ENCODE assay signal across 7 cellular contexts in genomic region chr3:177353879-177354278, GRCh38.
DNase-seq lines count a peak whose midpoint lies in the region; ATAC-seq, FAIRE-seq and TF ChIP-seq lines count a peak whose summit lies in the region.
"Not testable (repeated sequence)": the region's sequence is repeated elsewhere in the genome, so short reads cannot be mapped to it uniquely, and the experiment has no call there.

No MANE protein-coding gene starts in this region.

- peak overlapping the region; percentile 71 for H3K27ac Mint-ChIP-seq in activated B cell treated with CpG ODN at 0.5 μM for 24 hours
- H3K27ac Mint-ChIP-seq in activated naive CD8-positive, alpha-beta T cell treated with anti-CD3 and anti-CD28 coated beads, Interleukin-2, amount 50 U/mL, for 24 hours: peak overlapping the region; percentile 20
- H3K27ac Mint-ChIP-seq in dendritic cell treated with granulocyte-macrophage colony-stimulating factor and Interleukin-4, amounts not matched to agents 40 ng/mL and 50 ng/mL, for 4 days: peak overlapping the region; percentile 47
- peak overlapping the region; percentile 81 for H3K27ac Mint-ChIP-seq in stimulated activated naive B cell treated with anti-CD40 and anti-IgM and Interleukin-4, amounts not matched to agents 10 μg/mL and 1 μg/mL and 100 μg/mL, for 72 hours

- DNase-seq in Panc1 (ENCODE audit: low read depth, low spot score); activated B cell treated with CpG ODN at 0.5 μM for 24 hours; activated naive CD8-positive, alpha-beta T cell treated with anti-CD3 and anti-CD28 coated beads, Interleukin-2, amount 50 U/mL, for 24 hours; small intestine; stimulated activated naive B cell treated with anti-CD40 and anti-IgM and Interleukin-4, amounts not matched to agents 10 μg/mL and 1 μg/mL and 100 μg/mL, for 72 hours: not testable (repeated sequence)

- peaks cover 80% of the 10 kb centered on the region for H3K4me1 ChIP-seq in OCI-LY1 (ENCODE audit: insufficient read depth, low read length, severe bottlenecking)
- peaks cover 27% of the 10 kb centered on the region for H3K4me1 ChIP-seq in Panc1 (ENCODE audit: control insufficient read depth, insufficient read depth, low read length)
- peaks cover 27% of the 10 kb centered on the region in 2 donors for H3K4me1 ChIP-seq in small intestine (ENCODE audit: control insufficient read depth in 2 of 2, insufficient read depth in 1 of 2, low read depth in 1 of 2, low read length in 1 of 2)

- CTCF ChIA-PET in Panc1 (lab: Charles Lee); activated B cell treated with CpG ODN at 0.5 μM for 24 hours (lab: Charles Lee): not testable (repeated sequence)

- not testable (repeated sequence) for TF ChIP-seq CTCF in OCI-LY1 (IDR thresholded peaks at IDR 0.05; ENCODE audit: low read length); Panc1 (IDR thresholded peaks at IDR 0.05); activated B cell treated with CpG ODN at 0.5 μM for 24 hours (IDR thresholded peaks at IDR 0.05)

- H3F3A ChIP-seq in OCI-LY1 (ENCODE audit: insufficient read depth, low read length): not testable (repeated sequence)

- H3K4me3 Mint-ChIP-seq in activated B cell treated with CpG ODN at 0.5 μM for 24 hours; activated naive CD8-positive, alpha-beta T cell treated with anti-CD3 and anti-CD28 coated beads, Interleukin-2, amount 50 U/mL, for 24 hours; dendritic cell treated with granulocyte-macrophage colony-stimulating factor and Interleukin-4, amounts not matched to agents 40 ng/mL and 50 ng/mL, for 4 days; stimulated activated naive B cell treated with anti-CD40 and anti-IgM and Interleukin-4, amounts not matched to agents 10 μg/mL and 1 μg/mL and 100 μg/mL, for 72 hours: not testable (repeated sequence)

- not testable (repeated sequence) for H3K4me2 ChIP-seq in OCI-LY1 (ENCODE audit: low read length)

- peak overlapping the region; percentile 6 for H3K27ac ChIP-seq in OCI-LY1 (ENCODE audit: low read depth, low read length, poor library complexity, severe bottlenecking)
- H3K27ac ChIP-seq in Panc1 (ENCODE audit: low read length): peak overlapping the region; percentile 79
- peak overlapping the region; percentile 6 to 22 for H3K27ac ChIP-seq in small intestine (ENCODE audit: low read depth in 1 of 2, low read length in 1 of 2)

- not testable (repeated sequence) for H3K36me3 Mint-ChIP-seq in activated B cell treated with CpG ODN at 0.5 μM for 24 hours (ENCODE audit: low read depth); activated naive CD8-positive, alpha-beta T cell treated with anti-CD3 and anti-CD28 coated beads, Interleukin-2, amount 50 U/mL, for 24 hours (ENCODE audit: low read depth); dendritic cell treated with granulocyte-macrophage colony-stimulating factor and Interleukin-4, amounts not matched to agents 40 ng/mL and 50 ng/mL, for 4 days (ENCODE audit: low read depth); stimulated activated naive B cell treated with anti-CD40 and anti-IgM and Interleukin-4, amounts not matched to agents 10 μg/mL and 1 μg/mL and 100 μg/mL, for 72 hours

- H3K4me1 Mint-ChIP-seq in activated B cell treated with CpG ODN at 0.5 μM for 24 hours: peaks cover 83% of the 10 kb centered on the region
- peaks cover 76% of the 10 kb centered on the region for H3K4me1 Mint-ChIP-seq in activated naive CD8-positive, alpha-beta T cell treated with anti-CD3 and anti-CD28 coated beads, Interleukin-2, amount 50 U/mL, for 24 hours
- H3K4me1 Mint-ChIP-seq in dendritic cell treated with granulocyte-macrophage colony-stimulating factor and Interleukin-4, amounts not matched to agents 40 ng/mL and 50 ng/mL, for 4 days (ENCODE audit: low read depth): peaks cover 53% of the 10 kb centered on the region
- peaks cover 62 to 90% of the 10 kb centered on the region in 2 donors for H3K4me1 Mint-ChIP-seq in stimulated activated naive B cell treated with anti-CD40 and anti-IgM and Interleukin-4, amounts not matched to agents 10 μg/mL and 1 μg/mL and 100 μg/mL, for 72 hours

- not testable (repeated sequence) for H2AFZ ChIP-seq in OCI-LY1 (ENCODE audit: low read length)

- H4K20me1 ChIP-seq in OCI-LY1 (ENCODE audit: insufficient read depth, low read length): not testable (repeated sequence)

- in situ Hi-C loops in Panc1 (cut with HindIII; ENCODE audit: low pct_unique_long_range_greater_than_20kb, low sequenced_read_pairs): not testable (repeated sequence)

- not testable (repeated sequence) for H3K27me3 ChIP-seq in OCI-LY1 (ENCODE audit: insufficient read depth, low read length); Panc1 (ENCODE audit: control insufficient read depth, insufficient read depth, low read length); small intestine (ENCODE audit: control insufficient read depth in 2 of 2, insufficient read depth in 2 of 2, low read length in 2 of 2)

- WGBS in small intestine, 3 donors: 90 to 97% (median 92%) methylated on average over 3 of the region's 3 CpGs

- FAIRE-seq in small intestine (lab: Jason Lieb, UNC): not testable (repeated sequence)

- H3K9me3 ChIP-seq in OCI-LY1 (ENCODE audit: low read length); Panc1 (ENCODE audit: control insufficient read depth, insufficient read depth, low read depth, low read length); small intestine (ENCODE audit: control insufficient read depth, low read depth): not testable (repeated sequence)

- intact Hi-C loops in Panc1 (cut with micrococcal nuclease; ENCODE audit: unreplicated experiment): loop anchor here (10.0 kb wide), 1 partner anchor 49 kb away; no protein-coding TSS in a partner anchor
- intact Hi-C loops in activated B cell treated with CpG ODN at 0.5 μM for 24 hours (cut with micrococcal nuclease): loop anchor here (5.0 to 10.0 kb wide), 2 partner anchors 1031 to 1793 kb away; partner anchors contain the start of gene PIK3CA
- intact Hi-C loops in dendritic cell treated with granulocyte-macrophage colony-stimulating factor and Interleukin-4, amounts not matched to agents 40 ng/mL and 50 ng/mL, for 4 days (cut with micrococcal nuclease): loop anchor here (10.0 kb wide), 1 partner anchor 69 kb away; no protein-coding TSS in a partner anchor

- H3K9me3 Mint-ChIP-seq in activated B cell treated with CpG ODN at 0.5 μM for 24 hours; activated naive CD8-positive, alpha-beta T cell treated with anti-CD3 and anti-CD28 coated beads, Interleukin-2, amount 50 U/mL, for 24 hours; dendritic cell treated with granulocyte-macrophage colony-stimulating factor and Interleukin-4, amounts not matched to agents 40 ng/mL and 50 ng/mL, for 4 days; stimulated activated naive B cell treated with anti-CD40 and anti-IgM and Interleukin-4, amounts not matched to agents 10 μg/mL and 1 μg/mL and 100 μg/mL, for 72 hours: not testable (repeated sequence)

- H3K79me2 ChIP-seq in OCI-LY1 (ENCODE audit: insufficient read depth, low read length): not testable (repeated sequence)

- H3K36me3 ChIP-seq in OCI-LY1 (ENCODE audit: insufficient read depth, low read length); Panc1 (ENCODE audit: control insufficient read depth, insufficient read depth, low read length); small intestine (ENCODE audit: control insufficient read depth in 2 of 2, insufficient read depth in 2 of 2, low read length in 2 of 2): not testable (repeated sequence)

- H3K4me3 ChIP-seq in OCI-LY1 (ENCODE audit: low read depth, low read length, poor library complexity, severe bottlenecking); Panc1 (ENCODE audit: low read depth in 2 of 2, low read length in 2 of 2); small intestine (ENCODE audit: low read depth in 1 of 2, low read length in 2 of 2): not testable (repeated sequence)

- POLR2A ChIA-PET in Panc1 (lab: Charles Lee): not testable (repeated sequence)
- POLR2A ChIA-PET in activated B cell treated with CpG ODN at 0.5 μM for 24 hours (lab: Charles Lee): interaction anchor here (0.8 to 6.4 kb wide), 4 partner anchors 16 to 157 kb away, joined by 3 to 58 read pairs (median 28); partner anchors contain the start of gene TBL1XR1

- H3K27me3 Mint-ChIP-seq in activated B cell treated with CpG ODN at 0.5 μM for 24 hours; activated naive CD8-positive, alpha-beta T cell treated with anti-CD3 and anti-CD28 coated beads, Interleukin-2, amount 50 U/mL, for 24 hours; dendritic cell treated with granulocyte-macrophage colony-stimulating factor and Interleukin-4, amounts not matched to agents 40 ng/mL and 50 ng/mL, for 4 days; stimulated activated naive B cell treated with anti-CD40 and anti-IgM and Interleukin-4, amounts not matched to agents 10 μg/mL and 1 μg/mL and 100 μg/mL, for 72 hours: not testable (repeated sequence)

- not testable (repeated sequence) for ATAC-seq in Panc1; activated B cell treated with CpG ODN at 0.5 μM for 24 hours (ENCODE audit: low read depth); activated naive CD8-positive, alpha-beta T cell treated with anti-CD3 and anti-CD28 coated beads, Interleukin-2, amount 50 U/mL, for 24 hours; stimulated activated naive B cell treated with anti-CD40 and anti-IgM and Interleukin-4, amounts not matched to agents 10 μg/mL and 1 μg/mL and 100 μg/mL, for 72 hours (replicated peaks)

- H3K9ac ChIP-seq in OCI-LY1 (ENCODE audit: low read length): not testable (repeated sequence)

- not testable (repeated sequence) for H3K9me2 ChIP-seq in OCI-LY1 (ENCODE audit: low read depth, low read length)

- not testable (repeated sequence) for BruUV-seq in Panc1 (replicated peaks; lab: Mats Ljungman, UMichigan)

Comparison
In these comparisons a context has a peak if more than half of its experiments do, and no peak if none do; other contexts are left out.
1. H3K27ac ChIP-seq: peak in every context shown above with its lines; median percentile 79 in Panc1; 14 in small intestine; 6 in OCI-LY1.
2. H3K27ac Mint-ChIP-seq: peak in every context shown above with its lines; median percentile 81 in stimulated activated naive B cell treated with anti-CD40 and anti-IgM and Interleukin-4, amounts not matched to agents 10 μg/mL and 1 μg/mL and 100 μg/mL, for 72 hours; 71 in activated B cell treated with CpG ODN at 0.5 μM for 24 hours; 47 in dendritic cell treated with granulocyte-macrophage colony-stimulating factor and Interleukin-4, amounts not matched to agents 40 ng/mL and 50 ng/mL, for 4 days; 20 in activated naive CD8-positive, alpha-beta T cell treated with anti-CD3 and anti-CD28 coated beads, Interleukin-2, amount 50 U/mL, for 24 hours.